In the genomic region with DNA sequence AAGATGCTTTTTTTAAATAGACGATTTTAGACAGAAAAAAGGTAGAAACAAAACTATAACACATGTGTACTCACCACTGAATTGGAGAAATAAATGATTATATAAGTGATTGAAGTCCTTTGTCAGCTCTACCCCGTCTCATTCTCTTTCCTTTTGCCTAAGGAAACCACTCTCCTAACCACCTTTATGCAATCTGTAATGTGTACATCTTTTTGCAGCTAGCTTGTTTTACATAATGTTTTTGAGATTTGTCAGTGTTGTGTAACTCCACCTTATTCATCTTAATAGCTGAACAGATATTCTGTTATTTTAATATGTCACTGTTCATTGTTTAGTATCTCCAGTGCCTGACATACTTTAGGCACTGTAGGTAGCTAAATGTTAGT, we compare ENCODE assay signal across 1 cellular context.
TF ChIP-seq lines count a peak whose summit lies in the region.

No MANE protein-coding gene starts in this region.

TF ChIP-seq in HepG2, 621 proteins besides CTCF, POLR2A, EP300 and RAD21:
- TF ChIP-seq RBM22 (optimal IDR thresholded peaks at IDR 0.05; ENCODE audit: low read length) (no peak), ZNF737 (CRISPR knock-in tag; IDR thresholded peaks at IDR 0.05; ENCODE audit: borderline replicate concordance) (no peak), CEBPG (CRISPR knock-in tag; IDR thresholded peaks at IDR 0.05) (peak; percentile 31; the same call in 1 of the 2 replicates), HNF4G (IDR thresholded peaks at IDR 0.05; ENCODE audit: borderline replicate concordance, low read depth, low read length) (no peak), HNF4G (CRISPR knock-in tag; IDR thresholded peaks at IDR 0.05; ENCODE audit: borderline replicate concordance, low read depth) (no peak), JDP2 (CRISPR knock-in tag; IDR thresholded peaks at IDR 0.05; ENCODE audit: borderline replicate concordance) (no peak), ZNF101 (CRISPR knock-in tag; IDR thresholded peaks at IDR 0.05; ENCODE audit: borderline replicate concordance, low read depth) (no peak; the same call in 1 of the 2 replicates), ZNF746 (CRISPR knock-in tag; IDR thresholded peaks at IDR 0.05) (no peak), STAG1 (CRISPR knock-in tag; IDR thresholded peaks at IDR 0.05) (no peak)
- TF ChIP-seq, protein P1, sequence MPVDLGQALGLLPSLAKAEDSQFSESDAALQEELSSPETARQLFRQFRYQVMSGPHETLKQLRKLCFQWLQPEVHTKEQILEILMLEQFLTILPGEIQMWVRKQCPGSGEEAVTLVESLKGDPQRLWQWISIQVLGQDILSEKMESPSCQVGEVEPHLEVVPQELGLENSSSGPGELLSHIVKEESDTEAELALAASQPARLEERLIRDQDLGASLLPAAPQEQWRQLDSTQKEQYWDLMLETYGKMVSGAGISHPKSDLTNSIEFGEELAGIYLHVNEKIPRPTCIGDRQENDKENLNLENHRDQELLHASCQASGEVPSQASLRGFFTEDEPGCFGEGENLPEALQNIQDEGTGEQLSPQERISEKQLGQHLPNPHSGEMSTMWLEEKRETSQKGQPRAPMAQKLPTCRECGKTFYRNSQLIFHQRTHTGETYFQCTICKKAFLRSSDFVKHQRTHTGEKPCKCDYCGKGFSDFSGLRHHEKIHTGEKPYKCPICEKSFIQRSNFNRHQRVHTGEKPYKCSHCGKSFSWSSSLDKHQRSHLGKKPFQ (CRISPR knock-in tag; IDR thresholded peaks at IDR 0.05; ENCODE audit: insufficient replicate concordance): peak; percentile 49
TF ChIP-seq in HepG2: peak in this region for 2.
